In genomic region chrX:12082959-12083358, GRCh38 we compare ENCODE assay signal across 1 cellular context. TPM values are rescaled to one million over a fixed set of nuclear protein-coding genes. Genes with fewer than 3 reads are reported as not detected.
"Had no signal": no experiment of that assay in that cellular context is flagged by ENCODE, and none has a peak within 500 bp of the region (broad histone marks: within the 10 kb centered on the region; RNA-seq: fewer than 3 reads in every experiment).

No MANE protein-coding gene starts in this region.

RNA-seq across cellular contexts. Expression of gene FRMPD4, which starts 55.3 kb away (rescaled TPM):
- polyA plus RNA-seq: endothelial cell of umbilical vein had no signal
